ENCODE assay signal across 14 cellular contexts in genomic region chr2:55871637-55872036, GRCh38. TPM values are rescaled to one million over a fixed set of nuclear protein-coding genes. Genes with fewer than 3 reads are reported as not detected.
A peak's percentile ranks its signal among the peaks of the same experiment; 100 is the strongest.
DNase-seq lines count a peak whose midpoint lies in the region; ATAC-seq, FAIRE-seq and TF ChIP-seq lines count a peak whose summit lies in the region.
"Had no signal": no experiment of that assay in that cellular context is flagged by ENCODE, and none has a peak within 500 bp of the region (broad histone marks: within the 10 kb centered on the region; RNA-seq: fewer than 3 reads in every experiment).

No MANE protein-coding gene starts in this region.

- no peaks in the 10 kb centered on the region for H3K36me3 Mint-ChIP-seq in T-helper 17 cell (ENCODE audit: low read depth)
- H3K36me3 Mint-ChIP-seq in CD4-positive, alpha-beta T cell (ENCODE audit: low read depth): no peaks in the 10 kb centered on the region
- H3K36me3 Mint-ChIP-seq: IgD-negative memory B cell had no signal

- TF ChIP-seq POLR2A in endothelial cell of umbilical vein (IDR thresholded peaks at IDR 0.05; ENCODE audit: low read depth, low read length): peak; percentile 68

- no peak overlapping the region for H3K27ac Mint-ChIP-seq in T-helper 17 cell
- no peak overlapping the region for H3K27ac Mint-ChIP-seq in CD4-positive, alpha-beta T cell
- H3K27ac Mint-ChIP-seq: activated CD4-positive, alpha-beta memory T cell treated with anti-CD3 and anti-CD28 coated beads, Interleukin-2, amount 10 ng/mL, durations not matched to agents 7 days and 5 days; IgD-negative memory B cell had no signal

- no peak overlapping the region for H2AFZ ChIP-seq in endothelial cell of umbilical vein (ENCODE audit: low read depth, low read length)

- dilution Hi-C loops in endothelial cell of umbilical vein (cut with MboI; ENCODE audit: extremely low pct_ligation_motif_present, low sequenced_read_pairs): no loop called here

- H3K27me3 Mint-ChIP-seq in T-helper 17 cell: no peaks in the 10 kb centered on the region
- peaks cover 5% of the 10 kb centered on the region for H3K27me3 Mint-ChIP-seq in CD4-positive, alpha-beta T cell
- H3K27me3 Mint-ChIP-seq: activated CD4-positive, alpha-beta memory T cell treated with anti-CD3 and anti-CD28 coated beads, Interleukin-2, amount 10 ng/mL, durations not matched to agents 7 days and 5 days; IgD-negative memory B cell had no signal

- no peaks in the 10 kb centered on the region for H3K27me3 ChIP-seq in endothelial cell of umbilical vein (ENCODE audit: control insufficient read depth in 2 of 2, insufficient read depth in 2 of 2, low read length in 2 of 2)
- no peaks in the 10 kb centered on the region for H3K27me3 ChIP-seq in CD4-positive, alpha-beta T cell (ENCODE audit: control insufficient read depth, insufficient read depth, low read length)

- peak; percentile 26 for ATAC-seq in GM18867 (IDR thresholded peaks at IDR 0.05; ENCODE audit: unreplicated experiment)
- peak; percentile 55 for ATAC-seq in sciatic nerve
- ATAC-seq in T-helper 17 cell: no peak
- no peak for ATAC-seq in HG02938 (IDR thresholded peaks at IDR 0.05; ENCODE audit: unreplicated experiment)
- ATAC-seq in CD4-positive, alpha-beta T cell (ENCODE audit: poor library complexity): no peak

- H3K36me3 ChIP-seq in endothelial cell of umbilical vein (ENCODE audit: control insufficient read depth in 2 of 2, extremely low read depth in 1 of 2, insufficient read depth in 2 of 2, low read length in 2 of 2): peaks cover 44 to 75% of the 10 kb centered on the region in 2 experiments

- no peak overlapping the region for H3K4me2 ChIP-seq in endothelial cell of umbilical vein (ENCODE audit: insufficient read depth, low read length)

- intact Hi-C loops in endothelial cell of umbilical vein (cut with micrococcal nuclease): no loop called here
- intact Hi-C loops in sciatic nerve (cut with DNase I): no loop called here
- intact Hi-C loops in CD4-positive, alpha-beta T cell (cut with DNase I, micrococcal nuclease): no loop called here

- peaks cover 66% of the 10 kb centered on the region for H3K4me1 ChIP-seq in endothelial cell of umbilical vein (ENCODE audit: control insufficient read depth, extremely low read depth, insufficient read depth, low read length)

- no TSS peak for BruUV-seq in endothelial cell of umbilical vein (replicated peaks; lab: Mats Ljungman, UMichigan)

- no peaks in the 10 kb centered on the region for H3K9me1 ChIP-seq in endothelial cell of umbilical vein (replicated peaks; ENCODE audit: control insufficient read depth, extremely low read depth, insufficient read depth, low read length)

- H3K27ac ChIP-seq in endothelial cell of umbilical vein (ENCODE audit: insufficient read depth, low read depth, low read length): peak overlapping the region; percentile 55
- no peak overlapping the region for H3K27ac ChIP-seq in CD4-positive, alpha-beta T cell (ENCODE audit: low read depth, low read length)

- no peak overlapping the region for H3K4me3 ChIP-seq in endothelial cell of umbilical vein (replicated peaks in 1 of 3; ENCODE audit: insufficient read depth in 1 of 3, low read depth in 1 of 3, low read length in 3 of 3)

- no peaks in the 10 kb centered on the region for H3K9me3 ChIP-seq in endothelial cell of umbilical vein (replicated peaks; ENCODE audit: control insufficient read depth, insufficient read depth, low read length)
- no peaks in the 10 kb centered on the region for H3K9me3 ChIP-seq in T-helper 17 cell (ENCODE audit: control insufficient read depth, low read length, poor library complexity, severe bottlenecking)
- H3K9me3 ChIP-seq in CD4-positive, alpha-beta T cell (ENCODE audit: control insufficient read depth, low read length): no peaks in the 10 kb centered on the region

- CTCF ChIA-PET in endothelial cell of umbilical vein (lab: Charles Lee): no interaction called here
- CTCF ChIA-PET in CD4-positive, alpha-beta T cell (lab: Charles Lee): no interaction called here

- POLR2A ChIA-PET in endothelial cell of umbilical vein (lab: Charles Lee): interaction anchor here (0.6 kb wide), 1 partner anchor 8 kb away, joined by 3 read pairs; no protein-coding TSS in a partner anchor
- POLR2A ChIA-PET in CD4-positive, alpha-beta T cell (lab: Charles Lee): no interaction called here

- no peaks in the 10 kb centered on the region for H4K20me1 ChIP-seq in endothelial cell of umbilical vein (replicated peaks; ENCODE audit: control insufficient read depth, extremely low read depth, insufficient read depth, low read length)

- no peak for TF ChIP-seq CTCF in endothelial cell of umbilical vein (IDR thresholded peaks at IDR 0.05; ENCODE audit: extremely low read depth in 1 of 2, insufficient read depth in 1 of 2, low read depth in 1 of 2, low read length in 2 of 2)
- no peak for TF ChIP-seq CTCF in CD4-positive, alpha-beta T cell (IDR thresholded peaks at IDR 0.05)

- H3K4me3 Mint-ChIP-seq in T-helper 17 cell: no peak overlapping the region
- no peak overlapping the region for H3K4me3 Mint-ChIP-seq in CD4-positive, alpha-beta T cell
- H3K4me3 Mint-ChIP-seq: activated CD4-positive, alpha-beta memory T cell treated with anti-CD3 and anti-CD28 coated beads, Interleukin-2, amount 10 ng/mL, durations not matched to agents 7 days and 5 days had no signal

- FAIRE-seq in endothelial cell of umbilical vein (lab: Jason Lieb, UNC): no peak

- no peaks in the 10 kb centered on the region for H3K9me3 Mint-ChIP-seq in CD4-positive, alpha-beta T cell
- H3K9me3 Mint-ChIP-seq: activated CD4-positive, alpha-beta memory T cell treated with anti-CD3 and anti-CD28 coated beads, Interleukin-2, amount 10 ng/mL, durations not matched to agents 7 days and 5 days had no signal

- no peaks in the 10 kb centered on the region for H3K4me1 Mint-ChIP-seq in T-helper 17 cell
- no peaks in the 10 kb centered on the region for H3K4me1 Mint-ChIP-seq in CD4-positive, alpha-beta T cell (ENCODE audit: low read depth)
- H3K4me1 Mint-ChIP-seq: activated CD4-positive, alpha-beta memory T cell treated with anti-CD3 and anti-CD28 coated beads, Interleukin-2, amount 10 ng/mL, durations not matched to agents 7 days and 5 days had no signal

- peak; percentile 92 for DNase-seq in MV-4-11 (lab: John Stamatoyannopoulos, UW)
- no peak for DNase-seq in endothelial cell of umbilical vein (ENCODE audit: low read depth, low spot score)
- DNase-seq in sciatic nerve (ENCODE audit: low spot score): no peak
- no peak for DNase-seq in T-helper 17 cell
- no peak for DNase-seq in CD4-positive, alpha-beta T cell
- no peak for DNase-seq in activated CD4-positive, alpha-beta T cell treated with anti-CD3 and anti-CD28 coated beads, Interleukin-2, amount 50 U/mL, for 4 hours
- DNase-seq: activated CD4-positive, alpha-beta memory T cell treated with anti-CD3 and anti-CD28 coated beads, Interleukin-2, amount 10 ng/mL, durations not matched to agents 7 days and 5 days; Calu3; erythroblast; NCI-H2081 had no signal

- no peak overlapping the region for H3K9ac ChIP-seq in endothelial cell of umbilical vein (replicated peaks; ENCODE audit: extremely low read depth, insufficient read depth, low read length)

- peaks cover 51% of the 10 kb centered on the region for H3K79me2 ChIP-seq in endothelial cell of umbilical vein (ENCODE audit: control insufficient read depth, insufficient read depth, low read length)

TF ChIP-seq in endothelial cell of umbilical vein, 7 proteins besides CTCF, POLR2A, EP300 and RAD21:
- TF ChIP-seq FOS (IDR thresholded peaks at IDR 0.05; ENCODE audit: borderline replicate concordance, insufficient read depth, low read length) (no peak), GATA2 (IDR thresholded peaks at IDR 0.05; ENCODE audit: insufficient read depth, insufficient read length, low read depth, low read length) (no peak), EZH2 (IDR thresholded peaks at IDR 0.05; ENCODE audit: borderline replicate concordance, low read depth, low read length, severe bottlenecking) (no peak), JUN (IDR thresholded peaks at IDR 0.05; ENCODE audit: borderline replicate concordance, insufficient read depth, insufficient read length, low read depth) (no peak), POLR2AphosphoS5 (IDR thresholded peaks at IDR 0.05; ENCODE audit: insufficient read depth, low read depth, low read length) (peak; percentile 14)

RNA-seq across cellular contexts. Expression of gene EFEMP1, which starts 51.9 kb away (rescaled TPM):
- total RNA-seq in endothelial cell of umbilical vein (2,354 and 2,981 TPM in 2 replicates), sciatic nerve (139 TPM), T-helper 17 cell (not detected)
- 10,356 and 11,813 TPM in 2 replicates for polyA plus RNA-seq in endothelial cell of umbilical vein
- polyA plus RNA-seq in endothelial cell of umbilical vein (2011; cell fraction: cytosol; rRNA removed): 7,787 and 8,501 TPM in 2 replicates
- polyA plus RNA-seq in endothelial cell of umbilical vein (2011; cell fraction: nucleus; rRNA removed): 6,181 and 7,713 TPM in 2 replicates
- 2,631 and 3,819 TPM in 2 replicates for polyA plus RNA-seq in endothelial cell of umbilical vein (2012)
- polyA minus RNA-seq in endothelial cell of umbilical vein: 9,211 and 9,669 TPM in 2 replicates
- polyA minus RNA-seq in endothelial cell of umbilical vein (2011; cell fraction: cytosol; rRNA and poly(A)+ RNA removed): 38.8 TPM
- 5,639 and 5,640 TPM in 2 replicates for polyA minus RNA-seq in endothelial cell of umbilical vein (2011; cell fraction: nucleus; rRNA and poly(A)+ RNA removed)
- not detected for total RNA-seq in CD4-positive, alpha-beta T cell
- total RNA-seq: activated CD4-positive, alpha-beta memory T cell treated with anti-CD3 and anti-CD28 coated beads, Interleukin-2, amount 10 ng/mL, durations not matched to agents 7 days and 5 days; T-helper 1 cell treated with Interleukin-12 subunit alpha and Interleukin-12 subunit beta and Interleukin-4 antibody, amounts not matched to agents 30 ng/mL and 1 ng/mL, for 36 hours had no signal
- polyA plus RNA-seq: IgD-negative memory B cell had no signal

Comparison
In these comparisons a context has a peak if more than half of its experiments do, and no peak if none do; other contexts are left out.
1. ATAC-seq: peak in GM18867 (single experiment) and sciatic nerve (single experiment); none in T-helper 17 cell (single experiment), HG02938 (single experiment) and CD4-positive, alpha-beta T cell (single experiment).
2. RNA of gene EFEMP1, which starts 51.9 kb away (total RNA-seq): 2,354 to 2,981 TPM in endothelial cell of umbilical vein and 139 TPM in sciatic nerve (single experiment); not detected in T-helper 17 cell and not detected in CD4-positive, alpha-beta T cell; every median in the first group is over 100 times any median in the second.